27 cellular contexts compared by ENCODE assay signal in the genomic region with DNA sequence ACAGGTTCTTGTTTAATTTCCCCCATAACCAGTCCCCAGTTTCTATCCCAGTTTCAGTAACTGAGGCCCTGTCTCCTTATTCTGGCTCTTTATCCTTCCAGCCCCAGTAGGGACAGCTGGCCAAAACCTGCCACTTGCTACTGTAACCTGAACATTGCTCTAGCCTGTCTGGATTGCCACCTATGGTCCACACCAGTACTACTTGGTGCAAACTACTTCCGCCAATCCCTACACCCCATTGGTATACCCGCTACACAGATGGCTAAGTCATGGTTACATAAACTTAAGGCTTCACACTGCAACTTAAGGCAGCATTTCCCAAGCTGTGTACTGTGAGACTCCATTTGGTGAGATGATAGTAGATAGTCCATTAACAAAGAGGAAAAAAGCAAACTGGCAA.
"Had no signal": no experiment of that assay in that cellular context is flagged by ENCODE, and none has a peak within 500 bp of the region (broad histone marks: within the 10 kb centered on the region; RNA-seq: fewer than 3 reads in every experiment).

No MANE protein-coding gene starts in this region.

- H3K27me3 ChIP-seq: ascending aorta, breast epithelium, cardiac muscle cell, dorsolateral prefrontal cortex had no signal

- H3K27ac ChIP-seq: ascending aorta, breast epithelium, cardiac muscle cell, coronary artery had no signal

- H3K4me3 ChIP-seq: ascending aorta, breast epithelium, cardiac muscle cell, coronary artery, dorsolateral prefrontal cortex had no signal

- H3K36me3 ChIP-seq: ascending aorta, breast epithelium, cardiac muscle cell had no signal

- ATAC-seq: activated CD4-positive, alpha-beta T cell treated with anti-CD3 and anti-CD28 coated beads for 36 hours; activated CD8-positive, alpha-beta T cell treated with anti-CD3 and anti-CD28 coated beads for 36 hours; activated naive CD4-positive, alpha-beta T cell treated with anti-CD3 and anti-CD28 coated beads, Interleukin-2, amount 50 U/mL, for 72 hours; activated T-cell treated with anti-CD3 and anti-CD28 coated beads, Interleukin-2, amount 50 U/mL, for 4 hours; activated T-helper 17 cell treated with anti-CD3 and anti-CD28 coated beads, Interleukin-2, amount 50 U/mL, for 72 hours; esophagus mucosa; T-helper 17 cell had no signal

- H3K9me3 ChIP-seq: ascending aorta, breast epithelium had no signal

- H3K4me1 ChIP-seq: ascending aorta had no signal

- FAIRE-seq: frontal cortex had no signal

- DNase-seq: activated CD4-positive, alpha-beta T cell treated with anti-CD3 and anti-CD28 coated beads for 36 hours; activated CD4-positive, alpha-beta T cell treated with anti-CD3 and anti-CD28 coated beads, Interleukin-2, amount 10 ng/mL, durations not matched to agents 7 days and 5 days; activated CD4-positive, alpha-beta T cell treated with anti-CD3 and anti-CD28 coated beads, Interleukin-2, amount 50 U/mL, for 4 hours; activated CD4-positive, CD25-positive, alpha-beta regulatory T cell; activated CD4-positive, CD25-positive, alpha-beta regulatory T cell treated with anti-CD3 and anti-CD28 coated beads, Interleukin-2, amount 50 U/mL, for 72 hours; activated CD8-positive, alpha-beta memory T cell treated with anti-CD3 and anti-CD28 coated beads for 24 hours; activated CD8-positive, alpha-beta T cell treated with anti-CD3 and anti-CD28 coated beads for 36 hours; activated effector memory CD4-positive, alpha-beta T cell treated with anti-CD3 and anti-CD28 coated beads, Interleukin-2, amount 50 U/mL, for 16 hours; activated naive CD4-positive, alpha-beta T cell treated with anti-CD3 and anti-CD28 coated beads for 36 hours; activated naive CD8-positive, alpha-beta T cell treated with anti-CD3 and anti-CD28 coated beads, Interleukin-2, amount 10 ng/mL, durations not matched to agents 7 days and 5 days; activated T-cell treated with anti-CD3 and anti-CD28 coated beads, Interleukin-2, amount 50 U/mL, for 4 hours; central memory CD4-positive, alpha-beta T cell; cerebellar nuclear complex; dorsolateral prefrontal cortex; effector memory CD4-positive, alpha-beta T cell; foreskin fibroblast; head of caudate nucleus; T-helper 1 cell; T-helper 17 cell had no signal
